28 cellular contexts compared by ENCODE assay signal in the genomic region with DNA sequence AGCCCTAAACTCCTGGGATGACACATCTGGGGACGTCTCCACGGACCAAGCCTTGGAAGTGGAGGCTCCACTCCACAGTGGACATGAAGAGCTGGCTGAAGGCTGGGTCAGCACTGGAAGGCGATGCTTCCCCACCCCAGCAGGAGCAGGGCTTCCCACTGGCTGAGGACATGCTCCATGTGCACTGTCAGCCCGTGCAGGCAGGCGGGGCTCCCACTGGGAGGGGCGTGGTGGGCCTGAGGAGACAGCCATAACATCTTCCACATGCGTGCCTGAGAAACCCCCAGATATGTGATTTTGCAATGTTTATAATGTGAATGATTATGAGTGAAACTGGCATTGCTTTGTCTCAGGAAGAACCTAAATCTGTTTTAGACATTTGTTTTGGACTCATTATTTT.
"Had no signal": no experiment of that assay in that cellular context is flagged by ENCODE, and none has a peak within 500 bp of the region (broad histone marks: within the 10 kb centered on the region; RNA-seq: fewer than 3 reads in every experiment).

No MANE protein-coding gene starts in this region.

- H3K4me1 ChIP-seq: ascending aorta, breast epithelium, colonic mucosa had no signal

- H3K36me3 ChIP-seq: ascending aorta, breast epithelium, cardiac muscle cell, colonic mucosa had no signal

- H3K4me1 Mint-ChIP-seq: activated CD8-positive, alpha-beta memory T cell treated with anti-CD3 and anti-CD28 coated beads, Interleukin-2, amount 10 ng/mL, durations not matched to agents 7 days and 5 days; activated naive CD4-positive, alpha-beta T cell treated with anti-CD3 and anti-CD28 coated beads, Interleukin-2, amount 10 ng/mL, durations not matched to agents 7 days and 5 days; activated naive CD8-positive, alpha-beta T cell treated with anti-CD3 and anti-CD28 coated beads, Interleukin-2, amount 10 ng/mL, durations not matched to agents 7 days and 5 days had no signal

- H3K27ac Mint-ChIP-seq: activated CD4-positive, alpha-beta memory T cell treated with anti-CD3 and anti-CD28 coated beads for 36 hours; activated CD8-positive, alpha-beta memory T cell treated with anti-CD3 and anti-CD28 coated beads, Interleukin-2, amount 10 ng/mL, durations not matched to agents 7 days and 5 days; activated CD8-positive, alpha-beta T cell treated with anti-CD3 and anti-CD28 coated beads, Interleukin-2, amount 10 ng/mL, durations not matched to agents 7 days and 5 days; activated naive CD4-positive, alpha-beta T cell treated with anti-CD3 and anti-CD28 coated beads, Interleukin-2, amount 10 ng/mL, durations not matched to agents 7 days and 5 days; activated naive CD4-positive, alpha-beta T cell treated with anti-CD3 and anti-CD28 coated beads, Interleukin-2, amount 50 U/mL, for 72 hours; activated naive CD8-positive, alpha-beta T cell treated with anti-CD3 and anti-CD28 coated beads, Interleukin-2, amount 10 ng/mL, durations not matched to agents 7 days and 5 days; activated T-cell treated with anti-CD3 and anti-CD28 coated beads, Interleukin-2, amount 50 U/mL, for 24 hours; activated T-cell treated with anti-CD3 and anti-CD28 coated beads, Interleukin-2, amount 50 U/mL, for 72 hours; brain had no signal

- H3K4me3 ChIP-seq: ascending aorta, breast epithelium, cardiac muscle cell, colonic mucosa had no signal

- FAIRE-seq: endometrium, endothelial cell of umbilical vein had no signal

- DNase-seq: activated CD4-positive, alpha-beta memory T cell treated with anti-CD3 and anti-CD28 coated beads for 36 hours; activated CD4-positive, alpha-beta T cell treated with anti-CD3 and anti-CD28 coated beads for 1 hour; activated CD4-positive, alpha-beta T cell treated with anti-CD3 and anti-CD28 coated beads for 4 hours; activated CD8-positive, alpha-beta memory T cell treated with anti-CD3 and anti-CD28 coated beads, Interleukin-2, amount 10 ng/mL, durations not matched to agents 7 days and 5 days; activated CD8-positive, alpha-beta memory T cell treated with anti-CD3 and anti-CD28 coated beads, Interleukin-2, amount 50 U/mL, for 4 hours; activated CD8-positive, alpha-beta T cell treated with anti-CD3 and anti-CD28 coated beads, Interleukin-2, amount 10 ng/mL, durations not matched to agents 7 days and 5 days; activated gamma-delta T cell; activated naive CD4-positive, alpha-beta T cell; activated naive CD4-positive, alpha-beta T cell treated with anti-CD3 and anti-CD28 coated beads, Interleukin-2, amount 10 ng/mL, durations not matched to agents 7 days and 5 days; activated naive CD8-positive, alpha-beta T cell treated with anti-CD3 and anti-CD28 coated beads, Interleukin-2, amount 10 ng/mL, durations not matched to agents 7 days and 5 days; activated T-cell treated with anti-CD3 and anti-CD28 coated beads, Interleukin-2, amount 50 U/mL, for 24 hours; activated T-cell treated with anti-CD3 and anti-CD28 coated beads, Interleukin-2, amount 50 U/mL, for 72 hours; central memory CD4-positive, alpha-beta T cell; cerebellar nuclear complex; colonic mucosa; effector CD8-positive, alpha-beta T cell; foreskin melanocyte; head of caudate nucleus; hippocampal formation; T-helper 2 cell had no signal

- H3K36me3 Mint-ChIP-seq: activated CD4-positive, alpha-beta memory T cell treated with anti-CD3 and anti-CD28 coated beads for 36 hours; activated CD8-positive, alpha-beta memory T cell treated with anti-CD3 and anti-CD28 coated beads, Interleukin-2, amount 10 ng/mL, durations not matched to agents 7 days and 5 days; activated naive CD4-positive, alpha-beta T cell treated with anti-CD3 and anti-CD28 coated beads, Interleukin-2, amount 10 ng/mL, durations not matched to agents 7 days and 5 days; activated naive CD4-positive, alpha-beta T cell treated with anti-CD3 and anti-CD28 coated beads, Interleukin-2, amount 50 U/mL, for 72 hours; activated naive CD8-positive, alpha-beta T cell treated with anti-CD3 and anti-CD28 coated beads, Interleukin-2, amount 10 ng/mL, durations not matched to agents 7 days and 5 days had no signal

- H3K27ac ChIP-seq: ascending aorta, breast epithelium, cardiac muscle cell, colonic mucosa, epithelial cell of prostate had no signal

- H3K4me3 Mint-ChIP-seq: activated CD4-positive, alpha-beta memory T cell treated with anti-CD3 and anti-CD28 coated beads for 36 hours; activated CD8-positive, alpha-beta memory T cell treated with anti-CD3 and anti-CD28 coated beads, Interleukin-2, amount 10 ng/mL, durations not matched to agents 7 days and 5 days; activated CD8-positive, alpha-beta T cell treated with anti-CD3 and anti-CD28 coated beads, Interleukin-2, amount 10 ng/mL, durations not matched to agents 7 days and 5 days; activated naive CD4-positive, alpha-beta T cell treated with anti-CD3 and anti-CD28 coated beads, Interleukin-2, amount 10 ng/mL, durations not matched to agents 7 days and 5 days; activated naive CD8-positive, alpha-beta T cell treated with anti-CD3 and anti-CD28 coated beads, Interleukin-2, amount 10 ng/mL, durations not matched to agents 7 days and 5 days; activated T-cell treated with anti-CD3 and anti-CD28 coated beads, Interleukin-2, amount 50 U/mL, for 24 hours; activated T-cell treated with anti-CD3 and anti-CD28 coated beads, Interleukin-2, amount 50 U/mL, for 72 hours; brain had no signal

- H3K9me3 ChIP-seq: ascending aorta, breast epithelium, colonic mucosa had no signal

- H3K27me3 Mint-ChIP-seq: activated CD4-positive, alpha-beta memory T cell treated with anti-CD3 and anti-CD28 coated beads for 36 hours; activated CD8-positive, alpha-beta memory T cell treated with anti-CD3 and anti-CD28 coated beads, Interleukin-2, amount 10 ng/mL, durations not matched to agents 7 days and 5 days had no signal

- H3K9me3 Mint-ChIP-seq: activated CD4-positive, alpha-beta memory T cell treated with anti-CD3 and anti-CD28 coated beads for 36 hours; activated naive CD4-positive, alpha-beta T cell treated with anti-CD3 and anti-CD28 coated beads, Interleukin-2, amount 10 ng/mL, durations not matched to agents 7 days and 5 days; activated naive CD4-positive, alpha-beta T cell treated with anti-CD3 and anti-CD28 coated beads, Interleukin-2, amount 50 U/mL, for 72 hours; activated naive CD8-positive, alpha-beta T cell treated with anti-CD3 and anti-CD28 coated beads, Interleukin-2, amount 10 ng/mL, durations not matched to agents 7 days and 5 days; activated T-cell treated with anti-CD3 and anti-CD28 coated beads, Interleukin-2, amount 50 U/mL, for 24 hours; brain had no signal

- H3K27me3 ChIP-seq: ascending aorta, breast epithelium, cardiac muscle cell, colonic mucosa had no signal
